ENCODE assay signal across 13 cellular contexts in the genomic region with DNA sequence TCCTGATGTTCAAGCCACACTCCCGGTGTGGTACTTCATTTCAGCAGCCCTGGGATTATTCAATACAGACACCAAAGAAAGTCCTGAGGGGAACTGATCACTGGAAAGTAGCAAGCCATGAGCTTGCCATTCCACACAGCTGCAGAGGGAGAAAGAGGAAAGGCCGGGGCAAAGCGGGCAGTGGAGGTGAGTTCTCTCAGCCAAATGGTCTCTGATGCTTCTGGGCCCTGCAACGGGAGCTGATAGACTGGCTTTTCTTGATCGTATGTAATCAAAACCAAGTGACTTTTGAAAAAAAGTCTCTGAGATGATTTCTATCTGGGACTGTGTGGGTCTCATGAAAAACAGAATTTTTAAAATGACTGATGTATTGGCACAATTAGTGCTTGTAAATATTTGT.
"Had no signal": no experiment of that assay in that cellular context is flagged by ENCODE, and none has a peak within 500 bp of the region (broad histone marks: within the 10 kb centered on the region; RNA-seq: fewer than 3 reads in every experiment).

No MANE protein-coding gene starts in this region.

- ATAC-seq: naive thymus-derived CD8-positive, alpha-beta T cell had no signal

- H3K27ac ChIP-seq: neutrophil, right atrium auricular region, stomach, thoracic aorta, transverse colon had no signal

- H3K36me3 ChIP-seq: neutrophil, right atrium auricular region, stomach, thoracic aorta, transverse colon had no signal

- DNase-seq: cortex of kidney; effector memory CD4-positive, alpha-beta T cell; mammary epithelial cell; naive thymus-derived CD8-positive, alpha-beta T cell; small intestine; stimulated activated CD4-positive, alpha-beta T cell treated with anti-CD3 and anti-CD28 coated beads, Interleukin-12 subunit alpha, Interleukin-12 subunit beta, amount 100 ng/mL, for 4 hours; stimulated activated naive CD4-positive, alpha-beta T cell; stomach; transverse colon had no signal

- H3K27me3 ChIP-seq: neutrophil, right atrium auricular region, stomach, transverse colon had no signal

- FAIRE-seq: endometrium, small intestine had no signal

- H3K9me3 ChIP-seq: neutrophil, right atrium auricular region, stomach, thoracic aorta, transverse colon had no signal

- H3K4me1 ChIP-seq: transverse colon had no signal

- H3K4me3 ChIP-seq: right atrium auricular region, stomach, thoracic aorta, transverse colon had no signal
